Comparison of ENCODE assay signal across 8 cellular contexts in genomic region chr1:212557739-212558664, GRCh38. TPM values are rescaled to one million over a fixed set of nuclear protein-coding genes. Genes with fewer than 3 reads are reported as not detected.
DNase-seq lines count a peak whose midpoint lies in the region; ATAC-seq and TF ChIP-seq lines count a peak whose summit lies in the region.

No MANE protein-coding gene starts in this region.

- H4K8ac ChIP-seq in mesendoderm (ENCODE audit: low read depth, low read length): no peak overlapping the region

- peak overlapping the region; percentile 97 for H3K4ac ChIP-seq in mesendoderm (ENCODE audit: low read depth, low read length)

- H3K23ac ChIP-seq in mesendoderm (ENCODE audit: low read length): no peak overlapping the region

- no peak overlapping the region for H3K4me3 ChIP-seq in endocrine pancreas (ENCODE audit: control insufficient read depth, insufficient read depth, low read length)
- H3K4me3 ChIP-seq in mesendoderm (ENCODE audit: low read length): peak overlapping the region; percentile 47
- peak overlapping the region; percentile 91 for H3K4me3 ChIP-seq in upper lobe of right lung

- no peak overlapping the region for H4K5ac ChIP-seq in mesendoderm (ENCODE audit: low read length)

- H3K79me2 ChIP-seq in mesendoderm (ENCODE audit: control insufficient read depth, insufficient read depth, low read length): no peaks in the 10 kb centered on the region

- H3K9me3 ChIP-seq in endocrine pancreas (ENCODE audit: control insufficient read depth, low read length) (no peaks in the 10 kb centered on the region), upper lobe of right lung (no peaks in the 10 kb centered on the region)

- H2AK5ac ChIP-seq in mesendoderm (ENCODE audit: low read length): no peak overlapping the region

- no peak overlapping the region for H2BK5ac ChIP-seq in mesendoderm (ENCODE audit: low read length)

- H3K18ac ChIP-seq in mesendoderm (ENCODE audit: low read length): peak overlapping the region; percentile 95

- TF ChIP-seq CTCF in upper lobe of right lung (IDR thresholded peaks at IDR 0.05): no peak

- ATAC-seq in HG02870 (IDR thresholded peaks at IDR 0.05; ENCODE audit: unreplicated experiment) (peak; percentile 24), upper lobe of right lung (peak; percentile 85)

- no peaks in the 10 kb centered on the region for H3K79me1 ChIP-seq in mesendoderm (ENCODE audit: low read length)

- peak overlapping the region; percentile 66 for H3K4me2 ChIP-seq in mesendoderm (ENCODE audit: low read length)

- H3K4me1 ChIP-seq in endocrine pancreas (ENCODE audit: control insufficient read depth, insufficient read depth, low read length) (no peaks in the 10 kb centered on the region), mesendoderm (ENCODE audit: control insufficient read depth, low read depth, low read length) (no peaks in the 10 kb centered on the region), upper lobe of right lung (no peaks in the 10 kb centered on the region)

- DNase-seq in SKM-1 treated with dmso at 0.1 percent for 144 hours (lab: John Stamatoyannopoulos, UW; ENCODE audit: unreplicated experiment) (peak; percentile 20), SKM-1 (lab: John Stamatoyannopoulos, UW; ENCODE audit: unreplicated experiment) (no peak), RPMI8226 (peak; percentile 47), mesendoderm (peak; percentile 83), upper lobe of right lung (peak; percentile 89), T1000 (lab: John Stamatoyannopoulos, UW) (no peak)

- no peaks in the 10 kb centered on the region for H3K36me3 ChIP-seq in endocrine pancreas (ENCODE audit: control insufficient read depth, insufficient read depth, low read length)
- no peaks in the 10 kb centered on the region for H3K36me3 ChIP-seq in mesendoderm (ENCODE audit: control insufficient read depth, insufficient read depth, low read length)
- H3K36me3 ChIP-seq in upper lobe of right lung: no peaks in the 10 kb centered on the region

- peak overlapping the region; percentile 93 for H3K56ac ChIP-seq in mesendoderm (ENCODE audit: low read length)

- H2BK120ac ChIP-seq in mesendoderm (ENCODE audit: low read depth, low read length): peak overlapping the region; percentile 69

- no peak overlapping the region for H2BK15ac ChIP-seq in mesendoderm (replicated peaks; ENCODE audit: low read depth)

- 100% methylated on average over 2 of the region's 45 CpGs for WGBS in mesendoderm (ENCODE audit: extremely low coverage, insufficient coverage, low lambda C conversion rate)

- intact Hi-C loops in upper lobe of right lung (cut with DNase I): no loop called here

- H3K27me3 ChIP-seq in endocrine pancreas (ENCODE audit: control insufficient read depth, insufficient read depth, low read length) (no peaks in the 10 kb centered on the region), mesendoderm (ENCODE audit: insufficient read depth, low read length, poor library complexity) (no peaks in the 10 kb centered on the region), upper lobe of right lung (no peaks in the 10 kb centered on the region)

- H3K9ac ChIP-seq in endocrine pancreas (ENCODE audit: control insufficient read depth, insufficient read depth, low read length) (peak overlapping the region; percentile 31), mesendoderm (ENCODE audit: low read length) (peak overlapping the region; percentile 81)

- peak overlapping the region; percentile 36 for H3K27ac ChIP-seq in mesendoderm (ENCODE audit: low read depth, low read length)
- peak overlapping the region; percentile 98 for H3K27ac ChIP-seq in upper lobe of right lung

RNA-seq across cellular contexts. Expression of gene ATF3, which starts 50.6 kb away (rescaled TPM):
- polyA plus RNA-seq in mesendoderm (2013, experiment 1 of 2): 19.0 TPM
- 21.3 TPM for polyA plus RNA-seq in mesendoderm (2013, experiment 2 of 2)
- total RNA-seq in upper lobe of right lung: 28.9 TPM

Comparison
In these comparisons a context has a peak if more than half of its experiments do, and no peak if none do; other contexts are left out.
1. DNase-seq: peak in SKM-1 treated with dmso at 0.1 percent for 144 hours (single experiment), RPMI8226 (single experiment), mesendoderm (single experiment) and upper lobe of right lung (single experiment); none in SKM-1 (single experiment) and T1000 (single experiment).